In genomic region chr5:107442452-107442851, GRCh38 we compare ENCODE assay signal across 24 cellular contexts.
DNase-seq lines count a peak whose midpoint lies in the region; ATAC-seq, FAIRE-seq and TF ChIP-seq lines count a peak whose summit lies in the region.
"Had no signal": no experiment of that assay in that cellular context is flagged by ENCODE, and none has a peak within 500 bp of the region (broad histone marks: within the 10 kb centered on the region; RNA-seq: fewer than 3 reads in every experiment).

No MANE protein-coding gene starts in this region.

- no peak overlapping the region for H3K27ac ChIP-seq in GM12878 (ENCODE audit: control insufficient read depth, insufficient read depth)
- H3K27ac ChIP-seq: BLaER1 had no signal

- no peak for TF ChIP-seq RAD21 in GM12878 (IDR thresholded peaks at IDR 0.05; ENCODE audit: insufficient read depth, low read depth, low read length)

- H3K36me3 ChIP-seq in GM12878 (ENCODE audit: control insufficient read depth in 2 of 2, insufficient read depth in 2 of 2, low read length in 1 of 2): no peaks in the 10 kb centered on the region
- H3K36me3 ChIP-seq: BE2C, BLaER1 had no signal

- TF ChIP-seq POLR2A in GM12878 (IDR thresholded peaks at IDR 0.05; ENCODE audit: low read depth, low read length): no peak
- TF ChIP-seq POLR2A in GM12891 (IDR thresholded peaks at IDR 0.05; ENCODE audit: low read depth, low read length): no peak

- no peak overlapping the region for H3K4me2 ChIP-seq in GM12878 (ENCODE audit: control insufficient read depth, insufficient read depth)
- H3K4me2 ChIP-seq: BLaER1 had no signal

- TF ChIP-seq EP300 in GM12878 (IDR thresholded peaks at IDR 0.05; ENCODE audit: borderline replicate concordance in 1 of 2, control insufficient read depth in 1 of 2, low read depth in 2 of 2, low read length in 2 of 2): no peak

- RAD21 ChIA-PET in GM12878 (lab: Charles Lee; ENCODE audit: unreplicated experiment): interaction anchor here (0.7 to 3.1 kb wide), 12 partner anchors 9 to 1173 kb away, joined by 3 to 13 read pairs (median 3); no protein-coding TSS in a partner anchor

- 0% methylated on average over 2 of the region's 2 CpGs for WGBS in GM12878 (ENCODE audit: insufficient coverage, insufficient replicate concordance, low lambda C conversion rate, missing lambda C conversion rate)

- H3K4me1 ChIP-seq in GM12878 (ENCODE audit: control insufficient read depth, insufficient read depth, low read length): no peaks in the 10 kb centered on the region
- H3K4me1 ChIP-seq: BLaER1 had no signal

- FAIRE-seq in GM12878 (lab: Jason Lieb, UNC): no peak
- FAIRE-seq in GM12891 (lab: Jason Lieb, UNC): no peak
- FAIRE-seq: A204.1, GM12892, GM18507 had no signal

- DNase-seq in GM12878 (ENCODE audit: low read depth, low spot score) (no peak), left colon (no peak), GM12891 (ENCODE audit: insufficient read length, low spot score) (no peak), Right ventricle myocardium superior (no peak)
- DNase-seq: 8988T; ACHN; BE2C; C1 segment of cervical spinal cord; CD4-positive, alpha-beta memory T cell; CD4-positive, CD25-positive, alpha-beta regulatory T cell; CD8-positive, alpha-beta memory T cell; COR-L47; DMS 273 treated with DMSO at 0.1 percent for 48 hours; DMS153; DMS53; DMS79; DND-41; EL; GDM1 had no signal

- H3K79me2 ChIP-seq in GM12878 (ENCODE audit: control insufficient read depth, insufficient read depth, low read length): no peaks in the 10 kb centered on the region

- peaks cover 4% of the 10 kb centered on the region; the same call in 2 of the 3 replicates for H3K9me3 ChIP-seq in GM12878 (replicated peaks; ENCODE audit: control insufficient read depth, insufficient read depth, low read length)

- intact Hi-C loops in GM12878 (cut with micrococcal nuclease; ENCODE audit: unreplicated experiment): no loop called here
- intact Hi-C loops in left colon (cut with DNase I, micrococcal nuclease): no loop called here
- intact Hi-C loops in Right ventricle myocardium superior (cut with DNase I): no loop called here

- no peak overlapping the region for H3K9ac ChIP-seq in GM12878 (ENCODE audit: control insufficient read depth, insufficient read depth, low read length)
- H3K9ac ChIP-seq: BLaER1 had no signal

- SMC1A ChIA-PET in GM12878 (lab: Charles Lee; ENCODE audit: uncharacterized antibody, unreplicated experiment): interaction anchor here (0.7 to 8.3 kb wide), 19 partner anchors 9 to 219 kb away, joined by 3 to 68 read pairs (median 3); no protein-coding TSS in a partner anchor

- TF ChIP-seq CTCF in GM12878 (IDR thresholded peaks at IDR 0.05 in 2 of 3, conservative IDR thresholded peaks at IDR 0.05 in 1 of 3; ENCODE audit: control insufficient read depth in 2 of 3, extremely low read depth in 1 of 3, insufficient read depth in 1 of 3, low read depth in 3 of 3, low read length in 3 of 3): no peak

- H3K4me3 ChIP-seq in GM12878: no peak overlapping the region
- H3K4me3 ChIP-seq: BLaER1 had no signal

- no peaks in the 10 kb centered on the region for H4K20me1 ChIP-seq in GM12878 (ENCODE audit: control insufficient read depth, insufficient read depth)
- H4K20me1 ChIP-seq: BLaER1 had no signal

- H3K27me3 ChIP-seq in GM12878 (replicated peaks in 1 of 2; ENCODE audit: control insufficient read depth in 2 of 2, insufficient read depth in 2 of 2, low read length in 1 of 2): no peaks in the 10 kb centered on the region
- H3K27me3 ChIP-seq: BE2C, BLaER1 had no signal

- H2AFZ ChIP-seq in GM12878 (ENCODE audit: control insufficient read depth, low read depth, low read length): no peak overlapping the region

- CTCF ChIA-PET in GM12878 (lab: Yijun Ruan, JAX): interaction anchor here (1.2 to 2.0 kb wide), 6 partner anchors 10 to 23 kb away, joined by 3 to 15 read pairs (median 4); no protein-coding TSS in a partner anchor

- ATAC-seq in GM12878 (no peak), left colon (peak; percentile 85), HG02970 (IDR thresholded peaks at IDR 0.05; ENCODE audit: low FRiP score, unreplicated experiment) (no peak), Right ventricle myocardium superior (ENCODE audit: poor library complexity) (no peak)

- TSS peak; percentile 47 for BruUV-seq in GM12878 (replicated peaks; lab: Mats Ljungman, UMichigan)

- POLR2A ChIA-PET in GM12878 (lab: Charles Lee): interaction anchor here (0.6 to 1.4 kb wide), 5 partner anchors 13 to 521 kb away, joined by 3 to 7 read pairs (median 4); no protein-coding TSS in a partner anchor

- in situ Hi-C loops in GM12878 (cut with MboI): no loop called here

TF ChIP-seq in GM12878, 131 proteins besides CTCF, POLR2A, EP300 and RAD21 (continues in another document):
- no peak for TF ChIP-seq BCLAF1 (IDR thresholded peaks at IDR 0.05)

TF ChIP-seq in GM12891, 5 proteins besides CTCF, POLR2A, EP300 and RAD21:
- TF ChIP-seq PAX5 (IDR thresholded peaks at IDR 0.05; ENCODE audit: insufficient read depth, low read length, severe bottlenecking) (no peak), POLR2AphosphoS5 (IDR thresholded peaks at IDR 0.05; ENCODE audit: low read depth, low read length) (no peak), SPI1 (IDR thresholded peaks at IDR 0.05; ENCODE audit: low read depth, low read length) (no peak), TAF1 (IDR thresholded peaks at IDR 0.05; ENCODE audit: low read depth, low read length) (no peak), POU2F2 (IDR thresholded peaks at IDR 0.05; ENCODE audit: low read depth, low read length) (no peak)
